In genomic region chr21:41445465-41445862, GRCh38 we compare ENCODE assay signal across 17 cellular contexts. TPM values are rescaled to one million over a fixed set of nuclear protein-coding genes. Genes with fewer than 3 reads are reported as not detected.
DNase-seq lines count a peak whose midpoint lies in the region; FAIRE-seq and TF ChIP-seq lines count a peak whose summit lies in the region.
"Had no signal": no experiment of that assay in that cellular context is flagged by ENCODE, and none has a peak within 500 bp of the region (broad histone marks: within the 10 kb centered on the region; RNA-seq: fewer than 3 reads in every experiment).

No MANE protein-coding gene starts in this region.

- FAIRE-seq in GM12892 (lab: Jason Lieb, UNC) (no peak), astrocyte (lab: Jason Lieb, UNC) (no peak)
- FAIRE-seq: D721Med had no signal

- H4K20me1 ChIP-seq in astrocyte (ENCODE audit: insufficient read depth, low read length) (no peaks in the 10 kb centered on the region), smooth muscle cell (ENCODE audit: low read depth) (no peaks in the 10 kb centered on the region), Karpas-422 (ENCODE audit: insufficient read depth, low read depth, low read length) (no peaks in the 10 kb centered on the region)

- no peak overlapping the region for H3K4me3 Mint-ChIP-seq in astrocyte (ENCODE audit: unreplicated experiment)
- H3K4me3 Mint-ChIP-seq: CD4-positive, CD25-positive, alpha-beta regulatory T cell; H9 had no signal

- peak; percentile 12 for DNase-seq in activated effector memory CD4-positive, alpha-beta T cell treated with anti-CD3 and anti-CD28 coated beads, Interleukin-2, amount 50 U/mL, for 16 hours
- no peak for DNase-seq in activated effector memory CD4-positive, alpha-beta T cell treated with Interleukin-2 at 50 U/mL for 16 hours
- DNase-seq in GM12892 (ENCODE audit: insufficient read length): no peak
- no peak for DNase-seq in astrocyte (ENCODE audit: low read depth)
- DNase-seq in spleen: peak; percentile 69
- DNase-seq in smooth muscle cell (lab: John Stamatoyannopoulos, UW; ENCODE audit: unreplicated experiment): no peak
- no peak for DNase-seq in inferior parietal cortex (ENCODE audit: extremely low spot score)
- DNase-seq in Karpas-422: no peak
- DNase-seq: AML-193; CD4-positive, CD25-positive, alpha-beta regulatory T cell; GF-D8; H9; Kasumi-1; NCI-H1105 treated with DMSO at 0.1 percent for 48 hours; NCI-H187; PC-9 had no signal

- no peaks in the 10 kb centered on the region for H3K36me3 ChIP-seq in astrocyte (ENCODE audit: insufficient read depth, low read length)
- H3K36me3 ChIP-seq in spleen: peaks cover 9 to 100% (median 88%) of the 10 kb centered on the region in 6 donors
- no peaks in the 10 kb centered on the region for H3K36me3 ChIP-seq in smooth muscle cell (ENCODE audit: low read depth)
- peaks cover 10% of the 10 kb centered on the region; the same call in 1 of the 2 replicates for H3K36me3 ChIP-seq in Karpas-422 (ENCODE audit: insufficient read depth, low read length)

- no peaks in the 10 kb centered on the region for H3K9me3 Mint-ChIP-seq in astrocyte (ENCODE audit: unreplicated experiment)
- H3K9me3 Mint-ChIP-seq: CD4-positive, CD25-positive, alpha-beta regulatory T cell; H9 had no signal

- peak overlapping the region; percentile 14 for H3K27ac Mint-ChIP-seq in astrocyte (ENCODE audit: unreplicated experiment)
- H3K27ac Mint-ChIP-seq: H9 had no signal

- H3K27me3 ChIP-seq in astrocyte (ENCODE audit: insufficient read depth, low read length) (no peaks in the 10 kb centered on the region), spleen (replicated peaks in 1 of 7) (no peaks in the 10 kb centered on the region), smooth muscle cell (ENCODE audit: low read depth) (no peaks in the 10 kb centered on the region), Karpas-422 (ENCODE audit: low read length) (no peaks in the 10 kb centered on the region)

- no peaks in the 10 kb centered on the region for H3K9me3 ChIP-seq in astrocyte (ENCODE audit: insufficient read depth, low read depth, low read length)
- no peaks in the 10 kb centered on the region for H3K9me3 ChIP-seq in spleen
- no peaks in the 10 kb centered on the region for H3K9me3 ChIP-seq in smooth muscle cell (replicated peaks; ENCODE audit: low read depth)
- H3K9me3 ChIP-seq in Karpas-422 (ENCODE audit: low read length): no peaks in the 10 kb centered on the region

- no peaks in the 10 kb centered on the region for H3K79me2 ChIP-seq in astrocyte (ENCODE audit: insufficient read depth, low read length)
- no peaks in the 10 kb centered on the region for H3K79me2 ChIP-seq in smooth muscle cell (ENCODE audit: low read depth)
- H3K79me2 ChIP-seq in Karpas-422 (ENCODE audit: low read length): no peaks in the 10 kb centered on the region

- TF ChIP-seq CTCF in astrocyte (IDR thresholded peaks at IDR 0.05; ENCODE audit: insufficient read depth, low read depth, low read length) (no peak), spleen (IDR thresholded peaks at IDR 0.05 in 8 of 11, conservative IDR thresholded peaks at IDR 0.05 in 3 of 11) (no peak), smooth muscle cell (IDR thresholded peaks at IDR 0.05; ENCODE audit: borderline replicate concordance, insufficient read depth, poor library complexity, severe bottlenecking) (no peak)

- peaks cover 43% of the 10 kb centered on the region for H3K36me3 Mint-ChIP-seq in astrocyte (ENCODE audit: low read depth, unreplicated experiment)

- no peaks in the 10 kb centered on the region for H3F3A ChIP-seq in smooth muscle cell (ENCODE audit: low read depth)

- intact Hi-C loops in spleen (cut with DNase I; ENCODE audit: low total_unique reads): no loop called here

- WGBS in spleen, 5 donors: 65 to 83% (median 75%) methylated on average over 7 of the region's 7 CpGs
- 86% methylated on average over 7 of the region's 7 CpGs for WGBS in smooth muscle cell (ENCODE audit: low lambda C conversion rate)

- no peaks in the 10 kb centered on the region for H3K9me2 ChIP-seq in Karpas-422 (replicated peaks; ENCODE audit: insufficient read depth, low read length)

- no peaks in the 10 kb centered on the region for H3K27me3 Mint-ChIP-seq in astrocyte (ENCODE audit: low read depth, unreplicated experiment)
- H3K27me3 Mint-ChIP-seq: CD4-positive, CD25-positive, alpha-beta regulatory T cell had no signal

- H3K4me3 ChIP-seq in astrocyte (ENCODE audit: insufficient read depth, low read depth, low read length) (no peak overlapping the region), spleen (no peak overlapping the region), smooth muscle cell (no peak overlapping the region), Karpas-422 (ENCODE audit: low read length) (no peak overlapping the region)
- H3K4me3 ChIP-seq: PC-9 had no signal

- TF ChIP-seq POLR2A in GM12892 (IDR thresholded peaks at IDR 0.05; ENCODE audit: low read depth, low read length) (peak; percentile 51; the same call in 1 of the 2 replicates), spleen (IDR thresholded peaks at IDR 0.05) (no peak)

- peaks cover 11% of the 10 kb centered on the region for H3K4me1 Mint-ChIP-seq in astrocyte (ENCODE audit: low read depth, unreplicated experiment)

- H3K27ac ChIP-seq in astrocyte (ENCODE audit: low read depth, low read length) (no peak overlapping the region), spleen (peak overlapping the region in 7 of 8 donors; percentile 38 to 77 (median 67)), smooth muscle cell (ENCODE audit: low read depth) (no peak overlapping the region), Karpas-422 (ENCODE audit: low read length) (no peak overlapping the region)
- H3K27ac ChIP-seq: PC-9 had no signal

- H3K9ac ChIP-seq in astrocyte (ENCODE audit: low read length) (no peak overlapping the region), smooth muscle cell (ENCODE audit: low read depth) (no peak overlapping the region), Karpas-422 (ENCODE audit: low read length) (no peak overlapping the region)

- no peaks in the 10 kb centered on the region for H3K4me1 ChIP-seq in astrocyte (ENCODE audit: insufficient read depth, low read length)
- H3K4me1 ChIP-seq in spleen: peaks cover 0 to 9% (median 0%) of the 10 kb centered on the region in 6 donors
- no peaks in the 10 kb centered on the region for H3K4me1 ChIP-seq in smooth muscle cell (ENCODE audit: low read depth)
- H3K4me1 ChIP-seq in Karpas-422 (ENCODE audit: low read length): no peaks in the 10 kb centered on the region

- no peak overlapping the region for H3K4me2 ChIP-seq in astrocyte (ENCODE audit: low read length)
- no peak overlapping the region for H3K4me2 ChIP-seq in smooth muscle cell
- H3K4me2 ChIP-seq in Karpas-422 (ENCODE audit: low read depth, low read length, poor library complexity, severe bottlenecking): no peak overlapping the region
- H3K4me2 ChIP-seq: PC-9 had no signal

- H2AFZ ChIP-seq in astrocyte (ENCODE audit: low read depth, low read length) (no peak overlapping the region), smooth muscle cell (ENCODE audit: low read depth) (no peak overlapping the region), Karpas-422 (ENCODE audit: low read length) (no peak overlapping the region)
- H2AFZ ChIP-seq: PC-9 had no signal

RNA-seq across cellular contexts. Expression of gene MX1, which starts 19.4 kb away (rescaled TPM):
- polyA plus RNA-seq in GM12892 (2012; ENCODE audit: missing spikeins): 130 TPM
- total RNA-seq in astrocyte (420 and 434 TPM in 2 replicates), spleen (100 to 1,000 TPM in 5 of 7 donors, 10 to 100 TPM in 2; 67.4 to 148 (median 118) TPM), smooth muscle cell (1.3 and 4.6 TPM in 2 replicates)
- polyA plus RNA-seq in spleen (10 to 100 TPM; 32.8 to 56.5 (median 36.3) TPM), smooth muscle cell (2.0 and 3.5 TPM in 2 replicates)
- total RNA-seq in Karpas-422 (2014; rRNA removed; shearing (Covaris generic); ENCODE audit: low replicate concordance): 90.0 and 108 TPM in 2 replicates

Comparison
In these comparisons a context has a peak if more than half of its experiments do, and no peak if none do; other contexts are left out.
1. DNase-seq: peak in activated effector memory CD4-positive, alpha-beta T cell treated with anti-CD3 and anti-CD28 coated beads, Interleukin-2, amount 50 U/mL, for 16 hours (single experiment) and spleen (single experiment); none in activated effector memory CD4-positive, alpha-beta T cell treated with Interleukin-2 at 50 U/mL for 16 hours (single experiment), GM12892 (single experiment), astrocyte (single experiment), smooth muscle cell (single experiment), inferior parietal cortex (single experiment) and Karpas-422 (single experiment).
2. H3K27ac ChIP-seq: peak in spleen (7 of 8); none in astrocyte (single experiment), smooth muscle cell (single experiment) and Karpas-422 (single experiment).
3. RNA of gene MX1, which starts 19.4 kb away (total RNA-seq): 420 to 434 TPM in astrocyte, 67.4 to 148 TPM in spleen and 90.0 to 108 TPM in Karpas-422; 1.3 to 4.6 TPM in smooth muscle cell; every median in the first group is over 10 times any median in the second.